ENCODE assay signal across 27 cellular contexts in the genomic region with DNA sequence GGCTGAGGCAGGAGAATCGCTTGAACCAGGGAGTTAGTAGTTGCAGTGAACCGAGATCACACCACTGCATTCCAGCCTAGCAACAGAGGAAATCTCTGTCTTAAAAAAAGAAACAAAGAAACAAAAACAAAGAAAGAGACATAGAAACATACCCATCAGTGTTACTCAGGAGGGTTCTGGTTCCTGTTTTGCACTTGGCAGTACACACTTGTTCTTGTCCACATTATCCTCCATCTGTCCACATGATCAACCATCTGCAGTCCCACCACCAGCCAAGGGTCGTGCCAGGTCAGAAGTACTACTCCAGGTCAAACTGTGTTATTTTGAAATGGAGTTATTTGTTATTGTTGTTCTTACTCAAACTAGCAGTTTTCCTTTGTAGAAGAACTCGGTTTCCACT.
DNase-seq lines count a peak whose midpoint lies in the region; ATAC-seq, FAIRE-seq and TF ChIP-seq lines count a peak whose summit lies in the region.
"Had no signal": no experiment of that assay in that cellular context is flagged by ENCODE, and none has a peak within 500 bp of the region (broad histone marks: within the 10 kb centered on the region; RNA-seq: fewer than 3 reads in every experiment).

No MANE protein-coding gene starts in this region.

- H3K27me3 ChIP-seq in astrocyte (ENCODE audit: insufficient read depth, low read length) = no peaks in the 10 kb centered on the region
- H3K27me3 ChIP-seq in tibial nerve = no peaks in the 10 kb centered on the region
- no peaks in the 10 kb centered on the region for H3K27me3 ChIP-seq in ovary
- H3K27me3 ChIP-seq: adrenal gland, cardiac muscle cell, uterus had no signal

- H3K9me3 ChIP-seq in astrocyte (ENCODE audit: insufficient read depth, low read depth, low read length) = no peaks in the 10 kb centered on the region
- no peaks in the 10 kb centered on the region for H3K9me3 ChIP-seq in tibial nerve
- no peaks in the 10 kb centered on the region for H3K9me3 ChIP-seq in ovary
- H3K9me3 ChIP-seq: adrenal gland, uterus had no signal

- H3K79me2 ChIP-seq in astrocyte (ENCODE audit: insufficient read depth, low read length) = no peaks in the 10 kb centered on the region

- H3K27me3 Mint-ChIP-seq in astrocyte (ENCODE audit: low read depth, unreplicated experiment) = no peaks in the 10 kb centered on the region
- H3K27me3 Mint-ChIP-seq: activated T-cell treated with anti-CD3 and anti-CD28 coated beads, Interleukin-2, amount 50 U/mL, for 24 hours; CD4-positive, CD25-positive, alpha-beta regulatory T cell; IgD-negative memory B cell; stimulated activated naive B cell treated with anti-CD40 and anti-IgM and Interleukin-4, amounts not matched to agents 10 μg/mL and 1 μg/mL and 100 μg/mL, for 72 hours had no signal

- DNase-seq in astrocyte (ENCODE audit: low read depth) = no peak
- peak; percentile 60 to 69 for DNase-seq in foreskin fibroblast
- DNase-seq in tibial nerve (ENCODE audit: low spot score in 2 of 2) = peak; percentile 38 to 48
- no peak for DNase-seq in ovary
- DNase-seq: activated CD4-positive, alpha-beta T cell treated with anti-CD3 and anti-CD28 coated beads for 4 hours; activated gamma-delta T cell treated with Interleukin-2 at 50 U/mL for 16 hours; activated T-cell treated with anti-CD3 and anti-CD28 coated beads, Interleukin-2, amount 50 U/mL, for 24 hours; adrenal gland; CD4-positive, CD25-positive, alpha-beta regulatory T cell; left cardiac atrium; naive thymus-derived CD4-positive, alpha-beta T cell; NCI-H1417; NCI-H2081 treated with DMSO at 0.1 percent for 48 hours; NCI-H345; NCI-H774; right cardiac atrium; RPMI8226; stimulated activated CD4-positive, alpha-beta T cell treated with anti-CD3 and anti-CD28 coated beads, Interleukin-4, amount 100 ng/mL, for 1 hour; stimulated activated naive B cell treated with anti-CD40 and anti-IgM and Interleukin-4, amounts not matched to agents 10 μg/mL and 1 μg/mL and 100 μg/mL, for 72 hours; uterus had no signal

- H3K4me1 ChIP-seq in astrocyte (ENCODE audit: insufficient read depth, low read length) = peaks cover 3% of the 10 kb centered on the region
- no peaks in the 10 kb centered on the region for H3K4me1 ChIP-seq in tibial nerve
- no peaks in the 10 kb centered on the region for H3K4me1 ChIP-seq in ovary (ENCODE audit: insufficient read depth)
- H3K4me1 ChIP-seq: adrenal gland, uterus had no signal

- WGBS in tibial nerve, 2 donors = 63% methylated on average over 4 of the region's 4 CpGs; no CpG with 5 or more reads in 1 of the 2 donors
- no CpG with 5 or more reads among the region's 4 CpGs for WGBS in ovary, 3 donors

- intact Hi-C loops in ovary (cut with DNase I) = no loop called here

- H3K36me3 Mint-ChIP-seq in astrocyte (ENCODE audit: low read depth, unreplicated experiment) = peaks cover 6% of the 10 kb centered on the region
- H3K36me3 Mint-ChIP-seq: CD4-positive, CD25-positive, alpha-beta regulatory T cell; IgD-negative memory B cell; naive thymus-derived CD4-positive, alpha-beta T cell; stimulated activated naive B cell treated with anti-CD40 and anti-IgM and Interleukin-4, amounts not matched to agents 10 μg/mL and 1 μg/mL and 100 μg/mL, for 72 hours had no signal

- H2AFZ ChIP-seq in astrocyte (ENCODE audit: low read depth, low read length) = no peak overlapping the region

- TF ChIP-seq POLR2A in tibial nerve (IDR thresholded peaks at IDR 0.05) (no peak), ovary (IDR thresholded peaks at IDR 0.05) (no peak)

- H3K4me3 Mint-ChIP-seq in astrocyte (ENCODE audit: unreplicated experiment) = no peak overlapping the region
- H3K4me3 Mint-ChIP-seq: activated T-cell treated with anti-CD3 and anti-CD28 coated beads, Interleukin-2, amount 50 U/mL, for 24 hours; CD4-positive, CD25-positive, alpha-beta regulatory T cell; IgD-negative memory B cell; naive thymus-derived CD4-positive, alpha-beta T cell; stimulated activated naive B cell treated with anti-CD40 and anti-IgM and Interleukin-4, amounts not matched to agents 10 μg/mL and 1 μg/mL and 100 μg/mL, for 72 hours; T-helper 1 cell treated with Interleukin-12 subunit alpha and Interleukin-12 subunit beta and Interleukin-4 antibody, amounts not matched to agents 30 μg/mL and 1 μg/mL, for 36 hours had no signal

- ATAC-seq in GM21390 (IDR thresholded peaks at IDR 0.05; ENCODE audit: unreplicated experiment) (peak; percentile 73), HG03354 (IDR thresholded peaks at IDR 0.05; ENCODE audit: poor library complexity, severe bottlenecking, unreplicated experiment) (no peak), GM21619 (IDR thresholded peaks at IDR 0.05; ENCODE audit: unreplicated experiment) (no peak)
- ATAC-seq: left cardiac atrium; naive thymus-derived CD4-positive, alpha-beta T cell; right cardiac atrium; stimulated activated naive B cell treated with anti-CD40 and anti-IgM and Interleukin-4, amounts not matched to agents 10 μg/mL and 1 μg/mL and 100 μg/mL, for 72 hours had no signal

- H3K27ac ChIP-seq in astrocyte (ENCODE audit: low read depth, low read length) = no peak overlapping the region
- no peak overlapping the region for H3K27ac ChIP-seq in tibial nerve
- no peak overlapping the region for H3K27ac ChIP-seq in ovary
- H3K27ac ChIP-seq: adrenal gland, cardiac muscle cell, uterus had no signal

- TF ChIP-seq EP300 in tibial nerve (IDR thresholded peaks at IDR 0.05) (peak in 1 of 2 donors; percentile 37), ovary (IDR thresholded peaks at IDR 0.05) (no peak)

- H3K4me3 ChIP-seq in astrocyte (ENCODE audit: insufficient read depth, low read depth, low read length) = no peak overlapping the region
- H3K4me3 ChIP-seq in foreskin fibroblast (ENCODE audit: low read depth in 1 of 2, low read length in 2 of 2) = no peak overlapping the region
- H3K4me3 ChIP-seq in tibial nerve = no peak overlapping the region
- no peak overlapping the region for H3K4me3 ChIP-seq in ovary
- H3K4me3 ChIP-seq: adrenal gland, cardiac muscle cell, uterus had no signal

- H3K27ac Mint-ChIP-seq in astrocyte (ENCODE audit: unreplicated experiment) = no peak overlapping the region
- H3K27ac Mint-ChIP-seq: activated T-cell treated with anti-CD3 and anti-CD28 coated beads, Interleukin-2, amount 50 U/mL, for 24 hours; CD4-positive, CD25-positive, alpha-beta regulatory T cell; IgD-negative memory B cell; naive thymus-derived CD4-positive, alpha-beta T cell; stimulated activated naive B cell treated with anti-CD40 and anti-IgM and Interleukin-4, amounts not matched to agents 10 μg/mL and 1 μg/mL and 100 μg/mL, for 72 hours; T-helper 1 cell treated with Interleukin-12 subunit alpha and Interleukin-12 subunit beta and Interleukin-4 antibody, amounts not matched to agents 30 μg/mL and 1 μg/mL, for 36 hours had no signal

- no peak for FAIRE-seq in astrocyte (lab: Jason Lieb, UNC)
- FAIRE-seq: D721Med had no signal

- H3K9ac ChIP-seq in astrocyte (ENCODE audit: low read length) = no peak overlapping the region

- H3K4me1 Mint-ChIP-seq in astrocyte (ENCODE audit: low read depth, unreplicated experiment) = peaks cover 10% of the 10 kb centered on the region
- H3K4me1 Mint-ChIP-seq: CD4-positive, CD25-positive, alpha-beta regulatory T cell; IgD-negative memory B cell; naive thymus-derived CD4-positive, alpha-beta T cell; stimulated activated naive B cell treated with anti-CD40 and anti-IgM and Interleukin-4, amounts not matched to agents 10 μg/mL and 1 μg/mL and 100 μg/mL, for 72 hours had no signal

- no peaks in the 10 kb centered on the region for H4K20me1 ChIP-seq in astrocyte (ENCODE audit: insufficient read depth, low read length)

- no peaks in the 10 kb centered on the region for H3K36me3 ChIP-seq in astrocyte (ENCODE audit: insufficient read depth, low read length)
- H3K36me3 ChIP-seq in tibial nerve = no peaks in the 10 kb centered on the region
- no peaks in the 10 kb centered on the region for H3K36me3 ChIP-seq in ovary
- H3K36me3 ChIP-seq: adrenal gland, cardiac muscle cell, uterus had no signal

- no peaks in the 10 kb centered on the region for H3K9me3 Mint-ChIP-seq in astrocyte (ENCODE audit: unreplicated experiment)
- H3K9me3 Mint-ChIP-seq: activated T-cell treated with anti-CD3 and anti-CD28 coated beads, Interleukin-2, amount 50 U/mL, for 24 hours; IgD-negative memory B cell; T-helper 1 cell treated with Interleukin-12 subunit alpha and Interleukin-12 subunit beta and Interleukin-4 antibody, amounts not matched to agents 30 μg/mL and 1 μg/mL, for 36 hours had no signal

- TF ChIP-seq CTCF in astrocyte (IDR thresholded peaks at IDR 0.05; ENCODE audit: insufficient read depth, low read depth, low read length) (no peak), foreskin fibroblast (IDR thresholded peaks at IDR 0.05; ENCODE audit: low read depth, low read length) (no peak), tibial nerve (IDR thresholded peaks at IDR 0.05) (no peak), ovary (IDR thresholded peaks at IDR 0.05) (no peak)

- H3K4me2 ChIP-seq in astrocyte (ENCODE audit: low read length) = peak overlapping the region; percentile 11

Comparison
In these comparisons a context has a peak if more than half of its experiments do, and no peak if none do; other contexts are left out.
1. DNase-seq: peak in foreskin fibroblast (2 of 2) and tibial nerve (2 of 2); none in astrocyte (single experiment) and ovary (0 of 5).